Comparison of ENCODE assay signal across 1 cellular context in genomic region chr17:72461757-72462156, GRCh38.
TF ChIP-seq lines count a peak whose summit lies in the region.

No MANE protein-coding gene starts in this region.

TF ChIP-seq in H1, 55 proteins besides CTCF, POLR2A, EP300 and RAD21:
- TF ChIP-seq SIX5 (IDR thresholded peaks at IDR 0.05; ENCODE audit: low read depth, low read length) (no peak), RNF2 (IDR thresholded peaks at IDR 0.05; ENCODE audit: borderline replicate concordance, low read depth, low read length, missing control alignments, poor library complexity, severe bottlenecking) (no peak), TBP (IDR thresholded peaks at IDR 0.05; ENCODE audit: low read depth, low read length) (no peak), BACH1 (IDR thresholded peaks at IDR 0.05; ENCODE audit: low read length) (no peak), CBX8 (IDR thresholded peaks at IDR 0.05; ENCODE audit: borderline replicate concordance, low read depth, low read length) (no peak), CHD7 (IDR thresholded peaks at IDR 0.05; ENCODE audit: insufficient replicate concordance, low read length) (no peak), SP4 (IDR thresholded peaks at IDR 0.05; ENCODE audit: low read length) (no peak), NANOG (IDR thresholded peaks at IDR 0.05; ENCODE audit: insufficient read depth, low read depth, low read length, poor library complexity, severe bottlenecking) (no peak), SP1 (IDR thresholded peaks at IDR 0.05; ENCODE audit: low read depth, low read length) (no peak)
TF ChIP-seq in H1: peak in this region for 0.
